In the genomic region with DNA sequence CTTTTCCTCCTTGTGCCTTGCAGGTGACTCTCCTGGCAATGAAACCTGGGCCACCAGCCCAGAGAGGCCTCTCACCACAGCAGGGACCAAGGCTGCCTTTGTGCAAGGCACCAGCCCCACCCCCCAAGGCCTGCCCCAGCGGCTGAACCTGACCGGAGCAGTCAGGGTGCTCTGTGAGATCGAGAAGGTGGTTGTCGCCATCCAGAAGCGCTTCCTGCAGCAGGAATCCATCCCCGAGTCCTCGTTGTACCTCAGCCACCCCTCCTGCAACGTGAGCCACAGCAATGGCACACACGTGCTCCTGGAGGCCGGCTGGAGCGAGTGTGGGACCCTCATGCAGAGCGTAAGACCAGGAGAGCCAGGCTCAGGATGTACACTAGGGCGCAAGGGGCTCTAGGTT, we compare ENCODE assay signal across 21 cellular contexts. TPM values are rescaled to one million over a fixed set of nuclear protein-coding genes. Genes with fewer than 3 reads are reported as not detected.
"Had no signal": no experiment of that assay in that cellular context is flagged by ENCODE, and none has a peak within 500 bp of the region (broad histone marks: within the 10 kb centered on the region; RNA-seq: fewer than 3 reads in every experiment).

No MANE protein-coding gene starts in this region.

- H3K4me3 ChIP-seq: esophagus squamous epithelium, hepatocyte, tibial nerve had no signal

- H3K4me2 ChIP-seq: hepatocyte had no signal

- H3K79me2 ChIP-seq: hepatocyte had no signal

- H3K27ac ChIP-seq: esophagus squamous epithelium, hepatocyte, tibial nerve had no signal

- FAIRE-seq: keratinocyte, TTC549 had no signal

- H3K9me3 ChIP-seq: esophagus squamous epithelium, tibial nerve had no signal

- H2AFZ ChIP-seq: hepatocyte had no signal

- DNase-seq: activated CD4-positive, alpha-beta T cell treated with anti-CD3 and anti-CD28 coated beads, Interleukin-2, amount 10 ng/mL, durations not matched to agents 7 days and 5 days; activated CD8-positive, alpha-beta memory T cell treated with anti-CD3 and anti-CD28 coated beads for 24 hours; activated naive CD4-positive, alpha-beta T cell; activated naive CD8-positive, alpha-beta T cell treated with anti-CD3 and anti-CD28 coated beads, Interleukin-2, amount 10 ng/mL, durations not matched to agents 7 days and 5 days; anterior cingulate cortex; cortex of kidney; effector CD4-positive, alpha-beta T cell; esophagus squamous epithelium; left ventricle myocardium superior; naive thymus-derived CD8-positive, alpha-beta T cell; retina; stimulated activated CD4-positive, alpha-beta T cell treated with anti-CD3 and anti-CD28 coated beads, Interleukin-15, amount 100 ng/mL, for 24 hours; stimulated activated CD4-positive, alpha-beta T cell treated with anti-CD3 and anti-CD28 coated beads, Interleukin-4, amount 100 ng/mL, for 1 hour; stimulated activated naive B cell treated with anti-CD40 and anti-IgM and Interleukin-4, amounts not matched to agents 10 μg/mL and 1 μg/mL and 100 μg/mL, for 72 hours had no signal

- ATAC-seq: left ventricle myocardium superior; stimulated activated naive B cell treated with anti-CD40 and anti-IgM and Interleukin-4, amounts not matched to agents 10 μg/mL and 1 μg/mL and 100 μg/mL, for 72 hours had no signal

- H3K36me3 ChIP-seq: esophagus squamous epithelium, tibial nerve had no signal

RNA-seq across cellular contexts. Expression of gene UMODL1, which starts 51.7 kb away (rescaled TPM):
- total RNA-seq: esophagus squamous epithelium, fibroblast of villous mesenchyme, glomerular endothelial cell, left ventricle myocardium superior, mucosa of gallbladder, tibial nerve had no signal
